ENCODE assay signal across 13 cellular contexts in the genomic region with DNA sequence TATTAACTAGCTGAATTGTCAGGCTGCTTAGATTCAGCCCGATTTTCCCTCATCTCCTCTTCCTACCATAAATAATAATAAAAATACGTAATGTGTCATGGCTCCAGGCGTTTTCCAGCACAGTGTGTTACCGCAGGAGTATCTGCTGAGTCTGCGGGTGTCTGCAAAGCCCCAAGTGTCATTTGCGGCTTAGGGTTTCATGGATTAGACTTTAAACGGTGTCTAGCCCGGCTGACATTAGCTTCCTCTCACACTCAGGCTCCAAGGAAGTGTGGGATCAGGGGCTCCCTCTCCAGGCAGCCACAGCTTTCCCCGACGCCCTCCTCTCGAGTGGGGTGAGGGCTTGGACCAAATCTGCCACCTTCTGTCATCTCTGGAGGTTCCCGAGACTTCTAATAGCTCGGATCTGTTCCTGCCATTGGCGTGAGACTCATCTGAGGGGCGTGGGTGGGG. TPM values are rescaled to one million over a fixed set of nuclear protein-coding genes. Genes with fewer than 3 reads are reported as not detected.
A peak's percentile ranks its signal among the peaks of the same experiment; 100 is the strongest.
DNase-seq lines count a peak whose midpoint lies in the region; ATAC-seq and TF ChIP-seq lines count a peak whose summit lies in the region.
"Had no signal": no experiment of that assay in that cellular context is flagged by ENCODE, and none has a peak within 500 bp of the region (broad histone marks: within the 10 kb centered on the region; RNA-seq: fewer than 3 reads in every experiment).

No MANE protein-coding gene starts in this region.

- H3K9me3 ChIP-seq in Caco-2: no peaks in the 10 kb centered on the region
- no peaks in the 10 kb centered on the region for H3K9me3 ChIP-seq in colonic mucosa
- H3K9me3 ChIP-seq: right atrium auricular region, thyroid gland had no signal

- H3K4me3 Mint-ChIP-seq in Caco-2 (ENCODE audit: unreplicated experiment): peak overlapping the region; percentile 37
- no peak overlapping the region for H3K4me3 Mint-ChIP-seq in natural killer cell treated with Interleukin-12 subunit alpha and Interleukin-12 subunit beta and Interleukin-15 and Interleukin-18, amount 100 ng/mL, for 72 hours

- CTCF ChIA-PET in Caco-2 (lab: Charles Lee): interaction anchor here (0.5 to 0.7 kb wide), 3 partner anchors 51 to 281 kb away, joined by 3 to 4 read pairs (median 3); no protein-coding TSS in a partner anchor

- ATAC-seq in natural killer cell treated with Interleukin-12 subunit alpha and Interleukin-12 subunit beta and Interleukin-15 and Interleukin-18, amount 100 ng/mL, for 72 hours: no peak
- ATAC-seq in HG02970 (IDR thresholded peaks at IDR 0.05; ENCODE audit: low FRiP score, unreplicated experiment): no peak

- no peak for TF ChIP-seq CTCF in Caco-2 (IDR thresholded peaks at IDR 0.05; ENCODE audit: insufficient read depth in 1 of 2, low read depth in 1 of 2, low read length in 1 of 2, severe bottlenecking in 1 of 2, unreplicated experiment in 1 of 2)
- TF ChIP-seq CTCF in colonic mucosa (IDR thresholded peaks at IDR 0.05): no peak

- H3K27me3 ChIP-seq in Caco-2 (replicated peaks; ENCODE audit: control insufficient read depth, insufficient read depth, low read length) (peaks cover 3% of the 10 kb centered on the region; the same call in 1 of the 2 replicates), colonic mucosa (peaks cover 21% of the 10 kb centered on the region)

- no peaks in the 10 kb centered on the region for H3K9me3 Mint-ChIP-seq in Caco-2 (ENCODE audit: unreplicated experiment)
- no peaks in the 10 kb centered on the region for H3K9me3 Mint-ChIP-seq in natural killer cell treated with Interleukin-12 subunit alpha and Interleukin-12 subunit beta and Interleukin-15 and Interleukin-18, amount 100 ng/mL, for 72 hours

- H3K4me1 Mint-ChIP-seq in Caco-2 (ENCODE audit: low read depth, unreplicated experiment): no peaks in the 10 kb centered on the region
- peaks cover 0 to 4% of the 10 kb centered on the region in 2 donors for H3K4me1 Mint-ChIP-seq in natural killer cell treated with Interleukin-12 subunit alpha and Interleukin-12 subunit beta and Interleukin-15 and Interleukin-18, amount 100 ng/mL, for 72 hours (ENCODE audit: low read depth in 2 of 2)

- POLR2A ChIA-PET in Caco-2 (lab: Charles Lee): no interaction called here

- H3K9ac ChIP-seq in colonic mucosa (ENCODE audit: low read depth in 2 of 2, low read length in 2 of 2): peak overlapping the region in 1 of 2 donors; percentile 26

- H3K4me1 ChIP-seq in Caco-2 (peaks cover 7% of the 10 kb centered on the region; the same call in 1 of the 2 replicates), colonic mucosa (no peaks in the 10 kb centered on the region)

- no peak overlapping the region for H3K27ac Mint-ChIP-seq in Caco-2 (ENCODE audit: unreplicated experiment)
- H3K27ac Mint-ChIP-seq in natural killer cell treated with Interleukin-12 subunit alpha and Interleukin-12 subunit beta and Interleukin-15 and Interleukin-18, amount 100 ng/mL, for 72 hours: no peak overlapping the region

- no peak overlapping the region for H3K4me3 ChIP-seq in Caco-2 (ENCODE audit: low read depth, low read length)
- peak overlapping the region; percentile 16 for H3K4me3 ChIP-seq in colonic mucosa
- H3K4me3 ChIP-seq: right atrium auricular region, thyroid gland had no signal

- BruUV-seq in Caco-2 (replicated peaks; lab: Mats Ljungman, UMichigan): no TSS peak

- DNase-seq in Caco-2 (no peak), NCI-H524 (lab: John Stamatoyannopoulos, UW) (peak; percentile 93 to 96), colonic mucosa (no peak), midbrain (lab: John Stamatoyannopoulos, UW) (peak; percentile 39), SW 1271 (lab: John Stamatoyannopoulos, UW) (no peak), occipital lobe (lab: John Stamatoyannopoulos, UW) (no peak)
- DNase-seq in natural killer cell treated with Interleukin-12 subunit alpha and Interleukin-12 subunit beta and Interleukin-15 and Interleukin-18, amount 100 ng/mL, for 72 hours (ENCODE audit: low spot score): no peak
- DNase-seq: AML-193, NCI-H187, thyroid gland had no signal

- H3K27me3 Mint-ChIP-seq in Caco-2 (ENCODE audit: insufficient read depth, unreplicated experiment): peaks cover 12% of the 10 kb centered on the region
- peaks cover 49 to 69% of the 10 kb centered on the region in 2 donors for H3K27me3 Mint-ChIP-seq in natural killer cell treated with Interleukin-12 subunit alpha and Interleukin-12 subunit beta and Interleukin-15 and Interleukin-18, amount 100 ng/mL, for 72 hours

- no peaks in the 10 kb centered on the region for H3K36me3 Mint-ChIP-seq in Caco-2 (ENCODE audit: insufficient read depth, unreplicated experiment)
- H3K36me3 Mint-ChIP-seq in natural killer cell treated with Interleukin-12 subunit alpha and Interleukin-12 subunit beta and Interleukin-15 and Interleukin-18, amount 100 ng/mL, for 72 hours: peaks cover 3% of the 10 kb centered on the region

- intact Hi-C loops in Caco-2 (cut with micrococcal nuclease; ENCODE audit: unreplicated experiment) (no loop called here), colonic mucosa (cut with DNase I) (no loop called here)

- H3K36me3 ChIP-seq in Caco-2 (ENCODE audit: control insufficient read depth, insufficient read depth, low read length): no peaks in the 10 kb centered on the region
- H3K36me3 ChIP-seq in colonic mucosa: no peaks in the 10 kb centered on the region
- H3K36me3 ChIP-seq: right atrium auricular region, thyroid gland had no signal

- peak overlapping the region; percentile 3 for H3K27ac ChIP-seq in colonic mucosa
- H3K27ac ChIP-seq: right atrium auricular region, thyroid gland had no signal

RNA-seq across cellular contexts. Expression of gene HOXD1, which starts 14.1 kb away (rescaled TPM):
- total RNA-seq in Caco-2 (2022) (not detected in 2 replicates), colonic mucosa (1 to 10 TPM; 4.0 to 8.3 TPM), occipital lobe (not detected)
- total RNA-seq in natural killer cell treated with Interleukin-12 subunit alpha and Interleukin-12 subunit beta and Interleukin-15 and Interleukin-18, amount 100 ng/mL, for 72 hours: not detected
- total RNA-seq: HT-29, right atrium auricular region had no signal

RNA-seq across cellular contexts. Expression of gene HOXD3, which starts 17.3 kb away (rescaled TPM):
- total RNA-seq in Caco-2 (2022) (1.2 and 1.5 TPM in 2 replicates), colonic mucosa (1 to 10 TPM; 3.2 to 4.6 TPM), occipital lobe (not detected)
- total RNA-seq in natural killer cell treated with Interleukin-12 subunit alpha and Interleukin-12 subunit beta and Interleukin-15 and Interleukin-18, amount 100 ng/mL, for 72 hours: not detected
- total RNA-seq: HT-29, right atrium auricular region had no signal

RNA-seq across cellular contexts. Expression of gene HOXD4, which starts 23.1 kb away (rescaled TPM):
- total RNA-seq in Caco-2 (2022) (1.00 and 1.2 TPM in 2 replicates), colonic mucosa (1 to 10 TPM; 1.6 to 3.6 TPM), occipital lobe (not detected)
- total RNA-seq in natural killer cell treated with Interleukin-12 subunit alpha and Interleukin-12 subunit beta and Interleukin-15 and Interleukin-18, amount 100 ng/mL, for 72 hours: not detected
- total RNA-seq: HT-29 had no signal

RNA-seq across cellular contexts. Expression of gene HOXD8, which starts 44.9 kb away (rescaled TPM):
- total RNA-seq in Caco-2 (2022) (not detected in 2 replicates), colonic mucosa (1 to 10 TPM; 3.1 to 4.6 TPM), occipital lobe (not detected)
- total RNA-seq in natural killer cell treated with Interleukin-12 subunit alpha and Interleukin-12 subunit beta and Interleukin-15 and Interleukin-18, amount 100 ng/mL, for 72 hours: not detected
- total RNA-seq: HT-29 had no signal

RNA-seq across cellular contexts. Expression of gene HOXD9, which starts 51.9 kb away (rescaled TPM):
- total RNA-seq in Caco-2 (2022): not detected in 2 replicates
- total RNA-seq in colonic mucosa: 1 to 10 TPM in 1 of 2 donors, under 1 TPM in 1; 0.86 to 1.7 TPM
- not detected for total RNA-seq in natural killer cell treated with Interleukin-12 subunit alpha and Interleukin-12 subunit beta and Interleukin-15 and Interleukin-18, amount 100 ng/mL, for 72 hours
- total RNA-seq in occipital lobe: not detected
- total RNA-seq: HT-29 had no signal

Comparison
In these comparisons a context has a peak if more than half of its experiments do, and no peak if none do; other contexts are left out.
1. DNase-seq: peak in NCI-H524 (2 of 2) and midbrain (single experiment); none in Caco-2 (0 of 2), colonic mucosa (single experiment), natural killer cell treated with Interleukin-12 subunit alpha and Interleukin-12 subunit beta and Interleukin-15 and Interleukin-18, amount 100 ng/mL, for 72 hours (single experiment), SW 1271 (0 of 2) and occipital lobe (single experiment).